Comparison of ENCODE assay signal across 8 cellular contexts in genomic region chr9:132670816-132671371, GRCh38. TPM values are rescaled to one million over a fixed set of nuclear protein-coding genes. Genes with fewer than 3 reads are reported as not detected.
DNase-seq lines count a peak whose midpoint lies in the region; ATAC-seq, FAIRE-seq and TF ChIP-seq lines count a peak whose summit lies in the region.

No MANE protein-coding gene starts in this region.

- intact Hi-C loops in K562 (cut with micrococcal nuclease), result no loop called here
- intact Hi-C loops in kidney (cut with DNase I), result no loop called here

- H3K36me3 ChIP-seq in K562 (ENCODE audit: control insufficient read depth, insufficient read depth, low read length) (peaks cover 50% of the 10 kb centered on the region), kidney (ENCODE audit: control insufficient read depth in 1 of 2, insufficient read depth in 2 of 2, low read length in 2 of 2) (no peaks in the 10 kb centered on the region)

- H3K9me3 ChIP-seq in K562 (replicated peaks; ENCODE audit: control insufficient read depth, insufficient read depth, low read depth, low read length) (peaks cover 12% of the 10 kb centered on the region), kidney (ENCODE audit: control insufficient read depth in 1 of 2, low read length in 2 of 2) (no peaks in the 10 kb centered on the region)

- H3K9ac ChIP-seq in K562 (ENCODE audit: insufficient read depth in 1 of 2, low read depth in 2 of 2, low read length in 2 of 2) (peak overlapping the region; percentile 94 to 99), kidney (ENCODE audit: low read length in 2 of 2) (peak overlapping the region; percentile 76 to 85)

- H3K9me3 Mint-ChIP-seq in T-helper 2 cell treated with Interferon-gamma antibody and Interleukin-4, amounts not matched to agents 5 μg/mL and 100 μg/mL, for 36 hours, result no peaks in the 10 kb centered on the region

- POLR2A ChIA-PET in K562 (lab: Yijun Ruan, JAX), result interaction anchor here (0.6 to 2.2 kb wide), 8 partner anchors 8 to 831 kb away, joined by 3 to 8 read pairs (median 4); no protein-coding TSS in a partner anchor

- H3K27me3 Mint-ChIP-seq in T-helper 2 cell treated with Interferon-gamma antibody and Interleukin-4, amounts not matched to agents 5 μg/mL and 100 μg/mL, for 36 hours (ENCODE audit: low read depth), result no peaks in the 10 kb centered on the region

- no TSS peak for BruUV-seq in K562 (replicated peaks; lab: Mats Ljungman, UMichigan)

- no peaks in the 10 kb centered on the region for H3K9me1 ChIP-seq in K562 (ENCODE audit: control insufficient read depth, insufficient read depth, low read length)

- no peaks in the 10 kb centered on the region for H3K27me3 ChIP-seq in K562 (ENCODE audit: control insufficient read depth in 2 of 2, insufficient read depth in 2 of 2, low read length in 2 of 2)

- peak overlapping the region; percentile 99 for H3K27ac ChIP-seq in K562 (ENCODE audit: extremely low read depth, low read depth, low read length)
- peak overlapping the region; percentile 16 to 98 for H3K27ac ChIP-seq in kidney (ENCODE audit: low read depth in 2 of 2, low read length in 2 of 2)

- peak overlapping the region; percentile 100 for H2AFZ ChIP-seq in K562 (ENCODE audit: low read depth, low read length)

- TF ChIP-seq RAD21 in K562 (CRISPR knock-in tag; conservative IDR thresholded peaks at IDR 0.05 in 1 of 2, IDR thresholded peaks at IDR 0.05 in 1 of 2), result no peak

- TF ChIP-seq EP300 in K562 (IDR thresholded peaks at IDR 0.05; ENCODE audit: low read length), result no peak

- ATAC-seq in HG03460 (IDR thresholded peaks at IDR 0.05; ENCODE audit: unreplicated experiment) (peak; percentile 32), K562 (peak; percentile 42)

- FAIRE-seq in K562 (lab: Jason Lieb, UNC), result no peak
- FAIRE-seq in kidney (lab: Jason Lieb, UNC), result no peak

- H3K36me3 Mint-ChIP-seq in T-helper 2 cell treated with Interferon-gamma antibody and Interleukin-4, amounts not matched to agents 5 μg/mL and 100 μg/mL, for 36 hours (ENCODE audit: low read depth), result peaks cover 20% of the 10 kb centered on the region

- no peaks in the 10 kb centered on the region for H4K20me1 ChIP-seq in K562 (replicated peaks; ENCODE audit: control insufficient read depth, insufficient read depth, low read length)

- H3K4me3 Mint-ChIP-seq in T-helper 2 cell treated with Interferon-gamma antibody and Interleukin-4, amounts not matched to agents 5 μg/mL and 100 μg/mL, for 36 hours, result peak overlapping the region; percentile 92

- peaks cover 29% of the 10 kb centered on the region for H3K4me1 Mint-ChIP-seq in T-helper 2 cell treated with Interferon-gamma antibody and Interleukin-4, amounts not matched to agents 5 μg/mL and 100 μg/mL, for 36 hours (ENCODE audit: low read depth)

- CTCF ChIA-PET in K562 (lab: Yijun Ruan, JAX; ENCODE audit: low intra/inter-chr PET ratio), result no interaction called here

- 1% methylated on average over 27 of the region's 37 CpGs for WGBS in K562 (ENCODE audit: insufficient coverage, low coverage, missing lambda C conversion rate)

- peak overlapping the region; percentile 98 for H3K4me3 ChIP-seq in AG09309 (ENCODE audit: control insufficient read depth, low read depth, low read length)
- H3K4me3 ChIP-seq in K562, result peak overlapping the region; percentile 98
- H3K4me3 ChIP-seq in kidney (ENCODE audit: low read length in 2 of 2), result peak overlapping the region; percentile 95 to 98

- in situ Hi-C loops in K562 (cut with MboI), result no loop called here

- peak overlapping the region; percentile 98 for H3K4me2 ChIP-seq in K562 (ENCODE audit: insufficient read depth, low read length)

- peak overlapping the region; percentile 88 for H3K27ac Mint-ChIP-seq in T-helper 2 cell treated with Interferon-gamma antibody and Interleukin-4, amounts not matched to agents 5 μg/mL and 100 μg/mL, for 36 hours

- TF ChIP-seq POLR2A in GM19099 (IDR thresholded peaks at IDR 0.05; ENCODE audit: extremely low read depth, insufficient read length, low read depth) (peak; percentile 14), K562 (conservative IDR thresholded peaks at IDR 0.05) (no peak)

- DNase-seq in AG09309 (ENCODE audit: low read depth), result no peak
- DNase-seq in T-helper 2 cell treated with Interferon-gamma antibody and Interleukin-4, amounts not matched to agents 5 μg/mL and 100 μg/mL, for 36 hours (ENCODE audit: low spot score), result peak; percentile 40
- DNase-seq in K562 (ENCODE audit: extremely low read depth in 1 of 4, low spot score in 3 of 4), result peak; percentile 36 to 48 (median 43)
- peak; percentile 71 for DNase-seq in kidney
- DNase-seq in stimulated activated CD4-positive, alpha-beta T cell treated with anti-CD3 and anti-CD28 coated beads, Interleukin-2, amount 100 ng/mL, for 48 hours, result peak; percentile 24 to 25
- no peak for DNase-seq in SHP77 (lab: John Stamatoyannopoulos, UW)

- TF ChIP-seq CTCF in AG09309 (IDR thresholded peaks at IDR 0.05; ENCODE audit: control insufficient read depth, insufficient read depth, low read depth, low read length, missing control alignments) (no peak), K562 (IDR thresholded peaks at IDR 0.05 in 2 of 3, conservative IDR thresholded peaks at IDR 0.05 in 1 of 3; ENCODE audit: insufficient read depth in 2 of 3, low read depth in 1 of 3, low read length in 3 of 3) (no peak), kidney (IDR thresholded peaks at IDR 0.05; ENCODE audit: borderline replicate concordance, extremely low read depth, insufficient read depth) (no peak)

- peaks cover 91% of the 10 kb centered on the region for H3K79me2 ChIP-seq in K562 (ENCODE audit: control insufficient read depth, insufficient read depth, low read length)

- H3K4me1 ChIP-seq in K562 (replicated peaks in 1 of 2; ENCODE audit: control insufficient read depth in 2 of 2, insufficient read depth in 2 of 2, low read length in 2 of 2) (peaks cover 3 to 22% of the 10 kb centered on the region in 2 experiments; a peak in 4 of 5 replicates), kidney (ENCODE audit: control insufficient read depth in 1 of 2, insufficient read depth in 1 of 2, low read depth in 1 of 2, low read length in 2 of 2) (peaks cover 0 to 15% of the 10 kb centered on the region in 2 donors)

TF ChIP-seq in K562, 482 proteins besides CTCF, POLR2A, EP300 and RAD21 (continues in another document):
- TF ChIP-seq ETV6 (IDR thresholded peaks at IDR 0.05; ENCODE audit: borderline replicate concordance in 1 of 2, low read depth in 2 of 2, low read length in 1 of 2) (no peak), ETV6 (CRISPR knock-in tag; IDR thresholded peaks at IDR 0.05; ENCODE audit: borderline replicate concordance) (no peak)

RNA-seq across cellular contexts. Expression of gene GTF3C4, which starts 0.6 kb away (rescaled TPM):
- total RNA-seq in K562 (2011; cell fraction: chromatin; rRNA removed; ENCODE audit: low replicate concordance), result 9.6 and 14.4 TPM in 2 replicates
- total RNA-seq in K562 (2011; cell fraction: nucleolus; rRNA removed), result 6.2 and 7.0 TPM in 2 replicates
- total RNA-seq in K562 (2011; cell fraction: nucleoplasm; rRNA removed), result 9.5 and 16.4 TPM in 2 replicates
- total RNA-seq in K562 (2014; rRNA removed), result 12.2 and 14.7 TPM in 2 replicates
- total RNA-seq in K562 (2014; rRNA removed; fragmentation: Illumina TruSeq; extraction: Trizol), result 15.0 and 15.6 TPM in 2 replicates
- 14.5 and 15.8 TPM in 2 replicates for total RNA-seq in K562 (2015; rRNA removed; fragmentation: Illumina TruSeq; extraction: Trizol)
- total RNA-seq in K562 (2021), result 20.0 and 20.3 TPM in 2 replicates
- 5.8 and 8.2 TPM in 2 replicates for polyA plus RNA-seq in K562 (2011; rRNA removed)
- 5.0 and 5.4 TPM in 2 replicates for polyA plus RNA-seq in K562 (2011; cell fraction: cytosol; rRNA removed)
- 2.9 and 5.4 TPM in 2 replicates for polyA plus RNA-seq in K562 (2011; cell fraction: nucleus; rRNA removed)
- 7.8 and 11.5 TPM in 2 replicates for polyA plus RNA-seq in K562 (2012)
- 16.0 and 17.2 TPM in 2 replicates for polyA plus RNA-seq in K562 (2014; fragmentation: Illumina TruSeq; extraction: Trizol)
- polyA plus RNA-seq in K562 (2014; fragmentation: Nextera tagmentation; extraction: Ambion mirVana), result 1 to 10 TPM; 3.9 to 5.8 TPM
- 8.7 and 8.8 TPM in 2 replicates for polyA plus RNA-seq in K562 (2014; rRNA removed)
- polyA minus RNA-seq in K562 (2011; rRNA and poly(A)+ RNA removed), result 12.4 and 14.0 TPM in 2 replicates
- polyA minus RNA-seq in K562 (2011; cell fraction: cytosol; rRNA and poly(A)+ RNA removed), result 10.8 and 11.4 TPM in 2 replicates
- 6.1 and 6.8 TPM in 2 replicates for polyA minus RNA-seq in K562 (2011; cell fraction: nucleus; rRNA and poly(A)+ RNA removed)
- 21.0 TPM for total RNA-seq in kidney
- polyA plus RNA-seq in kidney (ENCODE audit: insufficient read depth, low read depth, low replicate concordance), result 3.7 TPM

RNA-seq across cellular contexts. Expression of gene DDX31, which starts 1.1 kb away (rescaled TPM):
- total RNA-seq in K562 (2011; cell fraction: chromatin; rRNA removed; ENCODE audit: low replicate concordance), result 53.2 and 54.3 TPM in 2 replicates
- total RNA-seq in K562 (2011; cell fraction: nucleolus; rRNA removed), result 31.5 TPM in 2 replicates
- 30.5 and 32.8 TPM in 2 replicates for total RNA-seq in K562 (2011; cell fraction: nucleoplasm; rRNA removed)
- total RNA-seq in K562 (2014; rRNA removed), result 14.5 and 19.0 TPM in 2 replicates
- 18.4 and 19.1 TPM in 2 replicates for total RNA-seq in K562 (2014; rRNA removed; fragmentation: Illumina TruSeq; extraction: Trizol)
- 23.1 and 23.9 TPM in 2 replicates for total RNA-seq in K562 (2015; rRNA removed; fragmentation: Illumina TruSeq; extraction: Trizol)
- 23.9 and 26.4 TPM in 2 replicates for total RNA-seq in K562 (2021)
- 19.8 and 24.6 TPM in 2 replicates for polyA plus RNA-seq in K562 (2011; rRNA removed)
- 12.4 and 12.7 TPM in 2 replicates for polyA plus RNA-seq in K562 (2011; cell fraction: cytosol; rRNA removed)
- polyA plus RNA-seq in K562 (2011; cell fraction: nucleus; rRNA removed), result 33.4 and 35.9 TPM in 2 replicates
- 10.2 and 16.2 TPM in 2 replicates for polyA plus RNA-seq in K562 (2012)
- 19.5 and 22.6 TPM in 2 replicates for polyA plus RNA-seq in K562 (2014; fragmentation: Illumina TruSeq; extraction: Trizol)
- polyA plus RNA-seq in K562 (2014; fragmentation: Nextera tagmentation; extraction: Ambion mirVana), result 10 to 100 TPM; 11.9 to 18.7 TPM
- 19.9 and 22.2 TPM in 2 replicates for polyA plus RNA-seq in K562 (2014; rRNA removed)
- 27.0 and 29.9 TPM in 2 replicates for polyA minus RNA-seq in K562 (2011; rRNA and poly(A)+ RNA removed)
- 10.7 and 13.6 TPM in 2 replicates for polyA minus RNA-seq in K562 (2011; cell fraction: cytosol; rRNA and poly(A)+ RNA removed)
- polyA minus RNA-seq in K562 (2011; cell fraction: nucleus; rRNA and poly(A)+ RNA removed), result 20.9 and 33.8 TPM in 2 replicates
- 27.6 TPM for total RNA-seq in kidney
- 6.4 TPM for polyA plus RNA-seq in kidney (ENCODE audit: insufficient read depth, low read depth, low replicate concordance)

Comparison
In these comparisons a context has a peak if more than half of its experiments do, and no peak if none do; other contexts are left out.
1. DNase-seq: peak in T-helper 2 cell treated with Interferon-gamma antibody and Interleukin-4, amounts not matched to agents 5 μg/mL and 100 μg/mL, for 36 hours (single experiment), K562 (4 of 4), kidney (single experiment) and stimulated activated CD4-positive, alpha-beta T cell treated with anti-CD3 and anti-CD28 coated beads, Interleukin-2, amount 100 ng/mL, for 48 hours (2 of 2); none in AG09309 (single experiment) and SHP77 (0 of 2).
2. Peak in every context shown above with its lines, with median percentiles within 50 percentile points of each other: H3K4me3 ChIP-seq.